ENCODE assay signal across 1 cellular context in the genomic region with DNA sequence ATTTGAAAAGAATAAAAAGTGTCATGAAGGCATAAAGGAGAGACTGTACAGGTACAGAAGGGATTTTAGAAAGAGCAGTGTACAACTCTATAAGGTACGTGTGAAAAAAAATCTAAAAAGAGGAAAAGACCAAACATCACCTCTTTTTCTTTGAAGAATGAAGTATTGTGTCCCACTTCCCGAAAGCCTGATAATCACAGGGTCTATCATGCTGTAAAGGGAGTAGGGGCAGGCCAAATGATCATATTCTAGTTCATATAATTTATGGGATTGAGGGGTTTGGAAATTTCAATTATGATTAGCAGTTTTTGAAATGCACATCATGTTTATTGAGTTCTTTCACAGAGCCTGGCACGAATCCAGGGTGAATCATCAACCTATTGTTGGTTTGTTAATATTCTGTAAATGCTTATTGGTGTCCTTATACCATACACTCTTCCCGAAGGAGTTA.
TF ChIP-seq lines count a peak whose summit lies in the region.

No MANE protein-coding gene starts in this region.

TF ChIP-seq in WTC11, 78 proteins besides CTCF, POLR2A, EP300 and RAD21 (continued from another document):
- no peak for TF ChIP-seq HMGXB4 (CRISPR knock-in tag; IDR thresholded peaks at IDR 0.05)
- TF ChIP-seq, protein P1, sequence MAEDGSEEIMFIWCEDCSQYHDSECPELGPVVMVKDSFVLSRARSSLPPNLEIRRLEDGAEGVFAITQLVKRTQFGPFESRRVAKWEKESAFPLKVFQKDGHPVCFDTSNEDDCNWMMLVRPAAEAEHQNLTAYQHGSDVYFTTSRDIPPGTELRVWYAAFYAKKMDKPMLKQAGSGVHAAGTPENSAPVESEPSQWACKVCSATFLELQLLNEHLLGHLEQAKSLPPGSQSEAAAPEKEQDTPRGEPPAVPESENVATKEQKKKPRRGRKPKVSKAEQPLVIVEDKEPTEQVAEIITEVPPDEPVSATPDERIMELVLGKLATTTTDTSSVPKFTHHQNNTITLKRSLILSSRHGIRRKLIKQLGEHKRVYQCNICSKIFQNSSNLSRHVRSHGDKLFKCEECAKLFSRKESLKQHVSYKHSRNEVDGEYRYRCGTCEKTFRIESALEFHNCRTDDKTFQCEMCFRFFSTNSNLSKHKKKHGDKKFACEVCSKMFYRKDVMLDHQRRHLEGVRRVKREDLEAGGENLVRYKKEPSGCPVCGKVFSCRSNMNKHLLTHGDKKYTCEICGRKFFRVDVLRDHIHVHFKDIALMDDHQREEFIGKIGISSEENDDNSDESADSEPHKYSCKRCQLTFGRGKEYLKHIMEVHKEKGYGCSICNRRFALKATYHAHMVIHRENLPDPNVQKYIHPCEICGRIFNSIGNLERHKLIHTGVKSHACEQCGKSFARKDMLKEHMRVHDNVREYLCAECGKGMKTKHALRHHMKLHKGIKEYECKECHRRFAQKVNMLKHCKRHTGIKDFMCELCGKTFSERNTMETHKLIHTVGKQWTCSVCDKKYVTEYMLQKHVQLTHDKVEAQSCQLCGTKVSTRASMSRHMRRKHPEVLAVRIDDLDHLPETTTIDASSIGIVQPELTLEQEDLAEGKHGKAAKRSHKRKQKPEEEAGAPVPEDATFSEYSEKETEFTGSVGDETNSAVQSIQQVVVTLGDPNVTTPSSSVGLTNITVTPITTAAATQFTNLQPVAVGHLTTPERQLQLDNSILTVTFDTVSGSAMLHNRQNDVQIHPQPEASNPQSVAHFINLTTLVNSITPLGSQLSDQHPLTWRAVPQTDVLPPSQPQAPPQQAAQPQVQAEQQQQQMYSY (CRISPR knock-in tag; IDR thresholded peaks at IDR 0.05) = no peak
- TF ChIP-seq, protein P2, sequence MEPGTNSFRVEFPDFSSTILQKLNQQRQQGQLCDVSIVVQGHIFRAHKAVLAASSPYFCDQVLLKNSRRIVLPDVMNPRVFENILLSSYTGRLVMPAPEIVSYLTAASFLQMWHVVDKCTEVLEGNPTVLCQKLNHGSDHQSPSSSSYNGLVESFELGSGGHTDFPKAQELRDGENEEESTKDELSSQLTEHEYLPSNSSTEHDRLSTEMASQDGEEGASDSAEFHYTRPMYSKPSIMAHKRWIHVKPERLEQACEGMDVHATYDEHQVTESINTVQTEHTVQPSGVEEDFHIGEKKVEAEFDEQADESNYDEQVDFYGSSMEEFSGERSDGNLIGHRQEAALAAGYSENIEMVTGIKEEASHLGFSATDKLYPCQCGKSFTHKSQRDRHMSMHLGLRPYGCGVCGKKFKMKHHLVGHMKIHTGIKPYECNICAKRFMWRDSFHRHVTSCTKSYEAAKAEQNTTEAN (CRISPR knock-in tag; IDR thresholded peaks at IDR 0.05) = no peak
- TF ChIP-seq, protein P3, sequence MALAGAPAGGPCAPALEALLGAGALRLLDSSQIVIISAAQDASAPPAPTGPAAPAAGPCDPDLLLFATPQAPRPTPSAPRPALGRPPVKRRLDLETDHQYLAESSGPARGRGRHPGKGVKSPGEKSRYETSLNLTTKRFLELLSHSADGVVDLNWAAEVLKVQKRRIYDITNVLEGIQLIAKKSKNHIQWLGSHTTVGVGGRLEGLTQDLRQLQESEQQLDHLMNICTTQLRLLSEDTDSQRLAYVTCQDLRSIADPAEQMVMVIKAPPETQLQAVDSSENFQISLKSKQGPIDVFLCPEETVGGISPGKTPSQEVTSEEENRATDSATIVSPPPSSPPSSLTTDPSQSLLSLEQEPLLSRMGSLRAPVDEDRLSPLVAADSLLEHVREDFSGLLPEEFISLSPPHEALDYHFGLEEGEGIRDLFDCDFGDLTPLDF (CRISPR knock-in tag; IDR thresholded peaks at IDR 0.05) = no peak
